In the genomic region with DNA sequence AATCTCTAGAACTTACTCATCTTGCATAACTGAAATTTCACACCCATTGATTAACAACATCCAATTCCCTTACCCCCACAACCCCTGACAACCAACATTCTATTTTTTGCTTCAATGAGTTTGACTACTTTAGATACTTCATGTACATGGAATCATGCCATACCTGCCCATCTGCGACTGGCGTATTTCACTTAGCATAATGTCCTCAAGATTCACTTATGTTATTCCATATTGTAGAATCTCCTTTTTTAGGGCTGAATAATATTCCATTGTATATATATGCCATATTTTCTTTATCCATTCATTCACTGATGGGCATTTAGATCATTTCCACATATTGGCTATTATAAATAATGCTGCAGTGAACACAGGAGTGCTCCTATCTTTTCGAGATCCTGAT, we compare ENCODE assay signal across 32 cellular contexts. TPM values are rescaled to one million over a fixed set of nuclear protein-coding genes. Genes with fewer than 3 reads are reported as not detected.
"Had no signal": no experiment of that assay in that cellular context is flagged by ENCODE, and none has a peak within 500 bp of the region (broad histone marks: within the 10 kb centered on the region; RNA-seq: fewer than 3 reads in every experiment).

No MANE protein-coding gene starts in this region.

- H3K36me3 ChIP-seq: stomach, suprapubic skin, thoracic aorta, thyroid gland, tibial artery, tibial nerve, transverse colon, upper lobe of left lung, upper lobe of right lung, uterus, vagina had no signal

- ATAC-seq: stimulated activated effector memory CD8-positive, alpha-beta T cell treated with anti-CD3 and anti-CD28 coated beads, Interleukin-12 subunit alpha, Interleukin-12 subunit beta, amount 100 ng/mL, for 72 hours; stimulated activated memory B cell treated with anti-CD40 and anti-IgM and Interleukin-4, amounts not matched to agents 10 μg/mL and 1 μg/mL and 100 μg/mL, for 72 hours; stimulated activated naive B cell treated with anti-CD40 and anti-IgM and Interleukin-4, amounts not matched to agents 10 μg/mL and 1 μg/mL and 100 μg/mL, for 72 hours; stimulated activated naive CD8-positive, alpha-beta T cell treated with anti-CD3 and anti-CD28 coated beads, Interleukin-15, amount 100 ng/mL, for 72 hours; stimulated activated naive CD8-positive, alpha-beta T cell treated with anti-CD3 and anti-CD28 coated beads, Interleukin-15, Interleukin-2, amounts not matched to agents 100 U/mL and 50 U/mL, for 24 hours; upper lobe of right lung had no signal

- DNase-seq: stimulated activated CD4-positive, alpha-beta T cell treated with anti-CD3 and anti-CD28 coated beads, Interleukin-2, amount 100 ng/mL, for 48 hours; stimulated activated CD4-positive, alpha-beta T cell treated with anti-CD3 and anti-CD28 coated beads, Interleukin-4, amount 100 ng/mL, for 1 hour; stimulated activated CD4-positive, alpha-beta T cell treated with anti-CD3 and anti-CD28 coated beads, Interleukin-4, amount 100 ng/mL, for 24 hours; stimulated activated CD4-positive, alpha-beta T cell treated with anti-CD3 and anti-CD28 coated beads, Interleukin-4, amount 100 ng/mL, for 4 hours; stimulated activated CD8-positive, alpha-beta memory T cell treated with anti-CD3 and anti-CD28 coated beads, Interleukin-4, amount 100 ng/mL, for 48 hours; stimulated activated naive B cell treated with anti-CD40 and anti-IgM and Interleukin-4, amounts not matched to agents 10 μg/mL and 1 μg/mL and 100 μg/mL, for 72 hours; stimulated activated naive CD4-positive, alpha-beta T cell; stimulated activated naive CD4-positive, alpha-beta T cell treated with Interleukin-2 at 50 U/mL for 16 hours; stimulated activated naive CD8-positive, alpha-beta T cell treated with anti-CD3 and anti-CD28 coated beads, Interleukin-15, amount 100 ng/mL, for 72 hours; stimulated activated naive CD8-positive, alpha-beta T cell treated with anti-CD3 and anti-CD28 coated beads, Interleukin-15, Interleukin-2, amounts not matched to agents 100 U/mL and 50 U/mL, for 24 hours; stomach; substantia nigra; testis; thyroid gland; tibial artery; transverse colon; trophoblast cell; upper lobe of left lung; upper lobe of right lung; uterus had no signal

- H3K27me3 ChIP-seq: stomach, suprapubic skin, testis, thyroid gland, tibial artery, tibial nerve, transverse colon, upper lobe of left lung, upper lobe of right lung, uterus, vagina had no signal

- FAIRE-seq: urothelium cell line had no signal

- H3K4me1 ChIP-seq: stomach, suprapubic skin, testis, tibial artery, tibial nerve, transverse colon, upper lobe of left lung, upper lobe of right lung, uterus, vagina had no signal

- H3K9me3 ChIP-seq: suprapubic skin, testis, thyroid gland, upper lobe of right lung, vagina had no signal

- H3K4me3 ChIP-seq: stomach, suprapubic skin, testis, thoracic aorta, thyroid gland, tibial artery, tibial nerve, transverse colon, upper lobe of left lung, upper lobe of right lung, uterus, vagina had no signal

- H3K27ac ChIP-seq: stomach, suprapubic skin, testis, thoracic aorta, thyroid gland, tibial artery, tibial nerve, transverse colon, upper lobe of left lung, upper lobe of right lung, uterus, vagina had no signal

RNA-seq across cellular contexts. Expression of a gene that starts 13.8 kb away (rescaled TPM):
- total RNA-seq: stomach, subcutaneous adipose tissue, suprapubic skin, temporal lobe, thoracic aorta, thyroid gland, tibial nerve, transverse colon, upper lobe of left lung, upper lobe of right lung, ureter, urinary bladder, uterus, vagina had no signal
- polyA plus RNA-seq: stomach, thymus, urinary bladder had no signal
